Comparison of ENCODE assay signal across 39 cellular contexts in the genomic region with DNA sequence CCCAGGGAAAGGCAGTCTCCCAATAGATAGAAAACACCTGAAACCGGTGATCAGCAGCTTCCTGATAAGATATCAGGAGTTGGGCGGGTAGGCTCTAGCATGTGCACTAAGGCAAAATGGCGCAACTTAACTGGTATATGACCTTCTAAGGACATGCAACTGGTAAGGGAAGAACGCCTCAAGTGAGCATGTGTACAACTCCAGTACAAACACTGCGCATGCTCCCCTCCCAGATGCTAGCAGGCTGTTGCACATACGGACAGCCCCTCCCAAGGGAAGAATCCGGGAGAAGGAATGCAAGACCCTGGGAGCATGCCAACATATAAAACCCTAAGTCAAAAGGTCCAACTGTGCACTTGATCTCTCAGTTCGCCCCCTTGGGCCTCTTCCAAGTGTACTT.
DNase-seq lines count a peak whose midpoint lies in the region; ATAC-seq and TF ChIP-seq lines count a peak whose summit lies in the region.
"Had no signal": no experiment of that assay in that cellular context is flagged by ENCODE, and none has a peak within 500 bp of the region (broad histone marks: within the 10 kb centered on the region; RNA-seq: fewer than 3 reads in every experiment).

No MANE protein-coding gene starts in this region.

- H3K4me1 ChIP-seq in heart left ventricle (peaks cover 0 to 83% (median 17%) of the 10 kb centered on the region in 12 donors), lower lobe of right lung (peaks cover 33% of the 10 kb centered on the region)

- CTCF ChIA-PET in WTC11 (lab: Charles Lee): no interaction called here

- H3K36me3 Mint-ChIP-seq in WTC11 (no peaks in the 10 kb centered on the region), natural killer cell (no peaks in the 10 kb centered on the region)
- H3K36me3 Mint-ChIP-seq: T-cell had no signal

- peak in 2 of 4 donors; percentile 18 to 24 for ATAC-seq in heart left ventricle
- no peak for ATAC-seq in lower lobe of right lung
- no peak for ATAC-seq in WTC11
- no peak for ATAC-seq in natural killer cell
- no peak for ATAC-seq in HG02642 (IDR thresholded peaks at IDR 0.05; ENCODE audit: poor library complexity, unreplicated experiment)
- ATAC-seq: activated naive CD8-positive, alpha-beta T cell treated with anti-CD3 and anti-CD28 coated beads, Interleukin-2, amount 50 U/mL, for 24 hours; effector memory CD8-positive, alpha-beta T cell; mucosa of descending colon; Panc1; stimulated activated naive CD8-positive, alpha-beta T cell treated with anti-CD3 and anti-CD28 coated beads, Interleukin-15, amount 100 ng/mL, for 72 hours; T-cell had no signal

- H3K36me3 ChIP-seq in heart left ventricle (no peaks in the 10 kb centered on the region), lower lobe of right lung (no peaks in the 10 kb centered on the region)
- H3K36me3 ChIP-seq: BLaER1, ovary, tibial artery had no signal

- POLR2A ChIA-PET in WTC11 (lab: Charles Lee): no interaction called here

- H3K27ac Mint-ChIP-seq in WTC11 (no peak overlapping the region), natural killer cell (no peak overlapping the region)
- H3K27ac Mint-ChIP-seq: activated B cell treated with CpG ODN at 0.5 μM for 24 hours; activated CD4-positive, alpha-beta T cell treated with anti-CD3 and anti-CD28 coated beads, Interleukin-2, amount 10 ng/mL, durations not matched to agents 7 days and 5 days; activated naive CD8-positive, alpha-beta T cell treated with anti-CD3 and anti-CD28 coated beads, Interleukin-2, amount 50 U/mL, for 24 hours; effector memory CD8-positive, alpha-beta T cell; nephron; stimulated activated naive CD8-positive, alpha-beta T cell treated with anti-CD3 and anti-CD28 coated beads, Interleukin-15, amount 100 ng/mL, for 72 hours; T-cell had no signal

- intact Hi-C loops in heart left ventricle (cut with DNase I) (loop anchor here in 1 of 10 donors (2.0 kb wide), 1 partner anchor 17 kb away; no protein-coding TSS in a partner anchor), cardiac septum (cut with DNase I) (loop anchor here (10.0 kb wide), 1 partner anchor 133 kb away; no protein-coding TSS in a partner anchor), lower lobe of right lung (cut with DNase I) (no loop called here), natural killer cell (cut with micrococcal nuclease) (no loop called here)

- H3K9me3 Mint-ChIP-seq in WTC11 (no peaks in the 10 kb centered on the region), natural killer cell (no peaks in the 10 kb centered on the region)
- H3K9me3 Mint-ChIP-seq: activated B cell treated with CpG ODN at 0.5 μM for 24 hours; activated CD4-positive, alpha-beta T cell treated with anti-CD3 and anti-CD28 coated beads, Interleukin-2, amount 10 ng/mL, durations not matched to agents 7 days and 5 days; activated naive CD8-positive, alpha-beta T cell treated with anti-CD3 and anti-CD28 coated beads, Interleukin-2, amount 50 U/mL, for 24 hours; effector memory CD8-positive, alpha-beta T cell; nephron; T-cell had no signal

- TF ChIP-seq CTCF in heart left ventricle (IDR thresholded peaks at IDR 0.05) (no peak), cardiac fibroblast (IDR thresholded peaks at IDR 0.05; ENCODE audit: low read depth, low read length) (no peak), lower lobe of right lung (IDR thresholded peaks at IDR 0.05) (no peak), WTC11 (IDR thresholded peaks at IDR 0.05) (no peak), natural killer cell (IDR thresholded peaks at IDR 0.05) (no peak)

- H3K9me3 ChIP-seq in heart left ventricle (no peaks in the 10 kb centered on the region), lower lobe of right lung (no peaks in the 10 kb centered on the region)
- H3K9me3 ChIP-seq: mucosa of descending colon, ovary, tibial artery had no signal

- 70 to 83% (median 76%) methylated on average over 8 of the region's 8 CpGs for WGBS in heart left ventricle, 4 donors

- DNase-seq in heart left ventricle: peak; percentile 38 to 65 (median 59)
- no peak for DNase-seq in cardiac septum (ENCODE audit: low spot score)
- peak; percentile 27 to 36 for DNase-seq in cardiac fibroblast (ENCODE audit: low read depth in 2 of 2)
- DNase-seq in lower lobe of right lung: no peak
- no peak for DNase-seq in WTC11 (ENCODE audit: low spot score)
- no peak for DNase-seq in natural killer cell
- no peak for DNase-seq in activated effector memory CD4-positive, alpha-beta T cell treated with anti-CD3 and anti-CD28 coated beads, Interleukin-2, amount 50 U/mL, for 16 hours
- DNase-seq: ACHN; activated B cell treated with CpG ODN at 0.5 μM for 24 hours; activated CD4-positive, alpha-beta T cell treated with anti-CD3 and anti-CD28 coated beads, Interleukin-2, amount 10 ng/mL, durations not matched to agents 7 days and 5 days; activated naive CD4-positive, alpha-beta T cell; activated naive CD8-positive, alpha-beta T cell treated with anti-CD3 and anti-CD28 coated beads, Interleukin-2, amount 50 U/mL, for 24 hours; activated T-cell treated with anti-CD3 and anti-CD28 coated beads, Interleukin-2, amount 50 U/mL, for 48 hours; central memory CD4-positive, alpha-beta T cell; cortex of kidney; DMS53; effector memory CD8-positive, alpha-beta T cell; erythroblast; foreskin melanocyte; HCEC 1CT; Karpas-422; kidney glomerular epithelial cell; mucosa of descending colon; NCI-H1417; NCI-H2029; NCI-H2227 treated with DMSO at 0.1 percent for 48 hours; NCI-H69; ovary; stimulated activated CD4-positive, alpha-beta T cell treated with anti-CD3 and anti-CD28 coated beads, Interleukin-2, amount 100 ng/mL, for 24 hours; stimulated activated CD8-positive, alpha-beta memory T cell treated with anti-CD3 and anti-CD28 coated beads, Interleukin-4, amount 100 ng/mL, for 48 hours; stimulated activated naive CD8-positive, alpha-beta T cell treated with anti-CD3 and anti-CD28 coated beads, Interleukin-15, amount 100 ng/mL, for 72 hours; T-cell; tibial artery had no signal

- H3K4me3 Mint-ChIP-seq in WTC11: no peak overlapping the region
- H3K4me3 Mint-ChIP-seq in natural killer cell: no peak overlapping the region
- H3K4me3 Mint-ChIP-seq: activated B cell treated with CpG ODN at 0.5 μM for 24 hours; activated CD4-positive, alpha-beta T cell treated with anti-CD3 and anti-CD28 coated beads, Interleukin-2, amount 10 ng/mL, durations not matched to agents 7 days and 5 days; activated naive CD8-positive, alpha-beta T cell treated with anti-CD3 and anti-CD28 coated beads, Interleukin-2, amount 50 U/mL, for 24 hours; effector memory CD8-positive, alpha-beta T cell; nephron; stimulated activated naive CD8-positive, alpha-beta T cell treated with anti-CD3 and anti-CD28 coated beads, Interleukin-15, amount 100 ng/mL, for 72 hours; T-cell had no signal

- H3K27me3 Mint-ChIP-seq in WTC11 (ENCODE audit: low read depth) (no peaks in the 10 kb centered on the region; the same call in 1 of the 2 replicates), natural killer cell (ENCODE audit: low read depth in 2 of 2) (no peaks in the 10 kb centered on the region)
- H3K27me3 Mint-ChIP-seq: activated B cell treated with CpG ODN at 0.5 μM for 24 hours; activated CD4-positive, alpha-beta T cell treated with anti-CD3 and anti-CD28 coated beads, Interleukin-2, amount 10 ng/mL, durations not matched to agents 7 days and 5 days; effector memory CD8-positive, alpha-beta T cell; stimulated activated naive CD8-positive, alpha-beta T cell treated with anti-CD3 and anti-CD28 coated beads, Interleukin-15, amount 100 ng/mL, for 72 hours; T-cell had no signal

- no peak overlapping the region for H3K4me3 ChIP-seq in heart left ventricle
- no peak overlapping the region for H3K4me3 ChIP-seq in cardiac fibroblast (replicated peaks in 1 of 2; ENCODE audit: low read depth in 2 of 2, low read length in 2 of 2)
- H3K4me3 ChIP-seq in lower lobe of right lung: no peak overlapping the region
- H3K4me3 ChIP-seq: BLaER1, hepatocyte, mucosa of descending colon, ovary, tibial artery had no signal

- H3K27ac ChIP-seq in heart left ventricle: peak overlapping the region in 1 of 12 donors; percentile 76
- peak overlapping the region; percentile 21 for H3K27ac ChIP-seq in lower lobe of right lung
- H3K27ac ChIP-seq: BLaER1, hepatocyte, HL-60, ovary, tibial artery had no signal

- no peak for TF ChIP-seq POLR2A in heart left ventricle (IDR thresholded peaks at IDR 0.05)

- H3K4me1 Mint-ChIP-seq in WTC11 (peaks cover 3% of the 10 kb centered on the region; the same call in 1 of the 2 replicates), natural killer cell (peaks cover 0 to 11% of the 10 kb centered on the region in 2 donors)
- H3K4me1 Mint-ChIP-seq: stimulated activated naive CD8-positive, alpha-beta T cell treated with anti-CD3 and anti-CD28 coated beads, Interleukin-15, amount 100 ng/mL, for 72 hours had no signal

- no peaks in the 10 kb centered on the region for H3K27me3 ChIP-seq in heart left ventricle
- no peaks in the 10 kb centered on the region for H3K27me3 ChIP-seq in lower lobe of right lung (ENCODE audit: low read depth)
- H3K27me3 ChIP-seq: BLaER1, hepatocyte, ovary, tibial artery had no signal

TF ChIP-seq in WTC11, 78 proteins besides CTCF, POLR2A, EP300 and RAD21 (continues in another document):
- no peak for TF ChIP-seq HMGA2 (CRISPR knock-in tag; IDR thresholded peaks at IDR 0.05)
- no peak for TF ChIP-seq GABPB1 (CRISPR knock-in tag; IDR thresholded peaks at IDR 0.05)
- TF ChIP-seq, protein P1, sequence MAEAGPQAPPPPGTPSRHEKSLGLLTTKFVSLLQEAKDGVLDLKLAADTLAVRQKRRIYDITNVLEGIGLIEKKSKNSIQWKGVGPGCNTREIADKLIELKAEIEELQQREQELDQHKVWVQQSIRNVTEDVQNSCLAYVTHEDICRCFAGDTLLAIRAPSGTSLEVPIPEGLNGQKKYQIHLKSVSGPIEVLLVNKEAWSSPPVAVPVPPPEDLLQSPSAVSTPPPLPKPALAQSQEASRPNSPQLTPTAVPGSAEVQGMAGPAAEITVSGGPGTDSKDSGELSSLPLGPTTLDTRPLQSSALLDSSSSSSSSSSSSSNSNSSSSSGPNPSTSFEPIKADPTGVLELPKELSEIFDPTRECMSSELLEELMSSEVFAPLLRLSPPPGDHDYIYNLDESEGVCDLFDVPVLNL (CRISPR knock-in tag; IDR thresholded peaks at IDR 0.05; ENCODE audit: borderline replicate concordance, low read depth): no peak
- no peak for TF ChIP-seq CBFB (CRISPR knock-in tag; IDR thresholded peaks at IDR 0.05; ENCODE audit: low read depth)

Comparison
In these comparisons a context has a peak if more than half of its experiments do, and no peak if none do; other contexts are left out.
1. DNase-seq: peak in heart left ventricle (5 of 5) and cardiac fibroblast (2 of 2); none in cardiac septum (single experiment), lower lobe of right lung (single experiment), WTC11 (single experiment), natural killer cell (single experiment) and activated effector memory CD4-positive, alpha-beta T cell treated with anti-CD3 and anti-CD28 coated beads, Interleukin-2, amount 50 U/mL, for 16 hours (single experiment).